In the genomic region with DNA sequence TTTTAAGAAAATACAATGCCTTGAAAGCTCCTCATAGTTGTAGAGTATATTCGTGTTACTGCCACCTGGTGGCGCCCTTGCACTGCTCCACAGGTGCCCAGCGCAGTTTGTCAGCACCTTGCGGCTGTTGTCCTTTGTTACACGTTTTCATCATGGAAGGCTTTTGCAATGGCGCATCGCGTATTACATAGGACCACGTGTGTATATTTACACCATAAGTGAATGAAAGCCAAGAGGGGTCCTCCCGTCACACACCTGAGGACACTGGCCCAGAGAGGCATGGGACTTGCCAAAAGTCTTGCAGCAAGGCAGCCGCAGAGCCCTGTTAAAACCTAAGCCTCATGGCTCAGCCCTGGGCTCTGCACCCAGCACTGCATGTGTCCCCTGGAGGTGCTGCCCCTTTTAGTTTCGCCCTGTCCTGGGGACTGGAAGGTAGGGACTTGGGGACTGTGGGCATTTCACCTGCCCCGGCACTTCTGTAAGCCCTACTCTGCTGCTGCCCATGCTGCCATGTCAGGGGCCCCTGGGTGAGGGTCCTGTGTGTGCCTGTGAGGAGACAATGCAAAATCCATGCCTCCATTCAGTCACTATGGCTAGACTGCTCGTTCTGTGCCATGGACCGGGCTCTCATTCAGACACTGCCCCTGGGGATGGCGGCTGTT, we compare ENCODE assay signal across 8 cellular contexts. TPM values are rescaled to one million over a fixed set of nuclear protein-coding genes. Genes with fewer than 3 reads are reported as not detected.
DNase-seq lines count a peak whose midpoint lies in the region; ATAC-seq, FAIRE-seq and TF ChIP-seq lines count a peak whose summit lies in the region.

No MANE protein-coding gene starts in this region.

- no peak overlapping the region for H3K4me2 ChIP-seq in mammary epithelial cell (ENCODE audit: insufficient read depth, low read depth, low read length)

- H3K9me3 ChIP-seq in mammary epithelial cell (replicated peaks; ENCODE audit: insufficient read depth, low read length): no peaks in the 10 kb centered on the region
- no peaks in the 10 kb centered on the region for H3K9me3 ChIP-seq in kidney (ENCODE audit: control insufficient read depth in 1 of 2, low read length in 2 of 2)

- BruUV-seq in mammary epithelial cell (replicated peaks; lab: Mats Ljungman, UMichigan): no TSS peak

- intact Hi-C loops in mammary epithelial cell (cut with micrococcal nuclease): loop anchor here (1.0 kb wide), 2 partner anchors 54 to 1165 kb away; no protein-coding TSS in a partner anchor
- intact Hi-C loops in kidney (cut with DNase I): no loop called here

- H2AFZ ChIP-seq in mammary epithelial cell (ENCODE audit: low read depth, low read length): no peak overlapping the region

- H3K79me2 ChIP-seq in mammary epithelial cell (ENCODE audit: insufficient read depth, low read length): peaks cover 15% of the 10 kb centered on the region

- DNase-seq in activated gamma-delta T cell treated with Interleukin-2 at 50 U/mL for 16 hours (peak; percentile 69), activated gamma-delta T cell (lab: John Stamatoyannopoulos, UW) (no peak), NCI-H2171 (lab: John Stamatoyannopoulos, UW) (peak; percentile 58), mammary epithelial cell (peak; percentile 55), kidney (no peak)
- peak; percentile 69 for DNase-seq in stimulated activated CD4-positive, alpha-beta T cell treated with anti-CD3 and anti-CD28 coated beads, Interleukin-1b, Interleukin-23, amount 100 ng/mL, for 48 hours

- TF ChIP-seq CTCF in WI38 (IDR thresholded peaks at IDR 0.05; ENCODE audit: low read depth, low read length) (peak; percentile 85), mammary epithelial cell (conservative IDR thresholded peaks at IDR 0.05 in 1 of 2, IDR thresholded peaks at IDR 0.05 in 1 of 2; ENCODE audit: extremely low read depth in 1 of 2, insufficient read depth in 1 of 2, low read depth in 1 of 2, low read length in 2 of 2) (peak; percentile 91 to 92), kidney (IDR thresholded peaks at IDR 0.05; ENCODE audit: borderline replicate concordance, extremely low read depth, insufficient read depth) (peak; percentile 88)

- H3K4me1 ChIP-seq in mammary epithelial cell (ENCODE audit: insufficient read depth, low read length): peaks cover 4% of the 10 kb centered on the region
- peaks cover 0 to 4% of the 10 kb centered on the region in 2 donors for H3K4me1 ChIP-seq in kidney (ENCODE audit: control insufficient read depth in 1 of 2, insufficient read depth in 1 of 2, low read depth in 1 of 2, low read length in 2 of 2)

- H3K36me3 ChIP-seq in mammary epithelial cell (ENCODE audit: insufficient read depth, low read length) (peaks cover 15% of the 10 kb centered on the region), kidney (ENCODE audit: control insufficient read depth in 1 of 2, insufficient read depth in 2 of 2, low read length in 2 of 2) (peaks cover 8 to 32% of the 10 kb centered on the region in 2 donors)

- 31% methylated on average over 16 of the region's 16 CpGs for WGBS in mammary epithelial cell (ENCODE audit: low coverage, missing lambda C conversion rate)

- no peak overlapping the region for H3K9ac ChIP-seq in mammary epithelial cell (ENCODE audit: insufficient read depth, low read length)
- H3K9ac ChIP-seq in kidney (ENCODE audit: low read length in 2 of 2): no peak overlapping the region

- H3K27ac ChIP-seq in mammary epithelial cell (ENCODE audit: insufficient read depth, low read depth, low read length): no peak overlapping the region
- no peak overlapping the region for H3K27ac ChIP-seq in kidney (ENCODE audit: low read depth in 2 of 2, low read length in 2 of 2)

- no peak for ATAC-seq in GM19035 (IDR thresholded peaks at IDR 0.05; ENCODE audit: unreplicated experiment)

- dilution Hi-C loops in mammary epithelial cell (cut with HindIII; ENCODE audit: low sequenced_read_pairs): no loop called here

- H3K4me3 ChIP-seq in WI38 (ENCODE audit: low read depth, low read length) (no peak overlapping the region), mammary epithelial cell (replicated peaks in 1 of 3; ENCODE audit: insufficient read depth in 1 of 3, low read depth in 2 of 3, low read length in 3 of 3) (no peak overlapping the region), kidney (ENCODE audit: low read length in 2 of 2) (no peak overlapping the region)

- no peaks in the 10 kb centered on the region for H4K20me1 ChIP-seq in mammary epithelial cell (ENCODE audit: insufficient read depth, low read length)

- in situ Hi-C loops in mammary epithelial cell (cut with MboI; ENCODE audit: low sequenced_read_pairs in 2 of 2): no loop called here

- FAIRE-seq in kidney (lab: Jason Lieb, UNC): no peak

- CTCF ChIA-PET in mammary epithelial cell (lab: Charles Lee; ENCODE audit: low non-redundant PET): interaction anchor here (0.5 kb wide), 1 partner anchor 115 kb away, joined by 19 read pairs; no protein-coding TSS in a partner anchor

- H3K27me3 ChIP-seq in mammary epithelial cell (ENCODE audit: insufficient read depth, low read length): no peaks in the 10 kb centered on the region

RNA-seq across cellular contexts. Expression of a gene that starts 24.3 kb away (rescaled TPM):
- 10 to 100 TPM; 22.7 to 41.1 TPM for total RNA-seq in mammary epithelial cell
- 50.3 TPM for polyA plus RNA-seq in mammary epithelial cell
- polyA minus RNA-seq in mammary epithelial cell: 213 TPM
- total RNA-seq in kidney: 41.4 TPM
- 21.3 TPM for polyA plus RNA-seq in kidney (ENCODE audit: insufficient read depth, low read depth, low replicate concordance)

RNA-seq across cellular contexts. Expression of a gene that starts 52.9 kb away (rescaled TPM):
- total RNA-seq in mammary epithelial cell: 10 to 100 TPM; 31.3 to 32.3 TPM
- polyA plus RNA-seq in mammary epithelial cell: 27.2 TPM
- polyA minus RNA-seq in mammary epithelial cell: 14.1 TPM
- total RNA-seq in kidney: 29.6 TPM
- polyA plus RNA-seq in kidney (ENCODE audit: insufficient read depth, low read depth, low replicate concordance): 14.4 TPM

Comparison
In these comparisons a context has a peak if more than half of its experiments do, and no peak if none do; other contexts are left out.
1. DNase-seq: peak in activated gamma-delta T cell treated with Interleukin-2 at 50 U/mL for 16 hours (single experiment), NCI-H2171 (single experiment), mammary epithelial cell (single experiment) and stimulated activated CD4-positive, alpha-beta T cell treated with anti-CD3 and anti-CD28 coated beads, Interleukin-1b, Interleukin-23, amount 100 ng/mL, for 48 hours (single experiment); none in activated gamma-delta T cell (single experiment) and kidney (single experiment).
2. Peak in every context shown above with its lines, with median percentiles within 50 percentile points of each other: CTCF ChIP-seq.